ENCODE assay signal across 10 cellular contexts in genomic region chr6:133741375-133741861, GRCh38.
DNase-seq lines count a peak whose midpoint lies in the region; ATAC-seq and TF ChIP-seq lines count a peak whose summit lies in the region.
"Had no signal": no experiment of that assay in that cellular context is flagged by ENCODE, and none has a peak within 500 bp of the region (broad histone marks: within the 10 kb centered on the region; RNA-seq: fewer than 3 reads in every experiment).

No MANE protein-coding gene starts in this region.

- TF ChIP-seq EP300 in transverse colon (IDR thresholded peaks at IDR 0.05; ENCODE audit: low read depth): no peak

- DNase-seq in NCI-H146 (lab: John Stamatoyannopoulos, UW) (peak; percentile 72), SJCRH30 (peak; percentile 69 to 83), left ventricle myocardium superior (no peak), erythroblast (lab: John Stamatoyannopoulos, UW) (no peak), HUDEP-2 (lab: John Stamatoyannopoulos, UW; ENCODE audit: unreplicated experiment in 76 of 76) (no peak), transverse colon (no peak)
- DNase-seq: stomach had no signal

- H3K27ac ChIP-seq in BLaER1 treated with 17β-estradiol and CSF1 and Interleukin-3, amounts not matched to agents 10 nM and 100 nM: peak overlapping the region in 6 of 11 experiments; percentile 51 to 75 (median 68); a peak in 12 of 22 replicates
- H3K27ac ChIP-seq in SJCRH30: no peak overlapping the region
- no peak overlapping the region for H3K27ac ChIP-seq in transverse colon
- H3K27ac ChIP-seq: VCaP had no signal

- no peaks in the 10 kb centered on the region for H3K36me3 ChIP-seq in BLaER1 treated with 17β-estradiol and CSF1 and Interleukin-3, amounts not matched to agents 10 nM and 100 nM
- H3K36me3 ChIP-seq in SJCRH30 (no peaks in the 10 kb centered on the region), transverse colon (no peaks in the 10 kb centered on the region)
- H3K36me3 ChIP-seq: stomach had no signal

- H3K4me3 ChIP-seq in BLaER1 treated with 17β-estradiol and CSF1 and Interleukin-3, amounts not matched to agents 10 nM and 100 nM: no peak overlapping the region
- H3K4me3 ChIP-seq in SJCRH30: 0 out of 2 replicates have a peak overlapping the region, but pooled peaks have one; percentile 5
- no peak overlapping the region for H3K4me3 ChIP-seq in transverse colon
- H3K4me3 ChIP-seq: stomach had no signal

- H3K9ac ChIP-seq in BLaER1 treated with 17β-estradiol and CSF1 and Interleukin-3, amounts not matched to agents 10 nM and 100 nM: peak overlapping the region in 4 of 11 experiments; percentile 30 to 57 (median 55); a peak in 6 of 22 replicates

- WGBS in transverse colon (ENCODE audit: low coverage in 1 of 2), 2 donors: 28% methylated on average over 5 of the region's 5 CpGs; no CpG with 5 or more reads in 1 of the 2 donors

- peaks cover 0 to 7% (median 0%) of the 10 kb centered on the region in 11 experiments; a peak in 3 of 22 replicates for H3K9me3 ChIP-seq in BLaER1 treated with 17β-estradiol and CSF1 and Interleukin-3, amounts not matched to agents 10 nM and 100 nM (replicated peaks in 1 of 11)
- no peaks in the 10 kb centered on the region; the same call in 1 of the 2 replicates for H3K9me3 ChIP-seq in SJCRH30 (replicated peaks)
- no peaks in the 10 kb centered on the region for H3K9me3 ChIP-seq in transverse colon
- H3K9me3 ChIP-seq: stomach had no signal

- peak overlapping the region; percentile 8 to 70 (median 60) for H3K4me2 ChIP-seq in BLaER1 treated with 17β-estradiol and CSF1 and Interleukin-3, amounts not matched to agents 10 nM and 100 nM

- peaks cover 14 to 26% (median 21%) of the 10 kb centered on the region in 10 experiments for H3K4me1 ChIP-seq in BLaER1 treated with 17β-estradiol and CSF1 and Interleukin-3, amounts not matched to agents 10 nM and 100 nM
- peaks cover 19% of the 10 kb centered on the region for H3K4me1 ChIP-seq in SJCRH30
- no peaks in the 10 kb centered on the region for H3K4me1 ChIP-seq in transverse colon
- H3K4me1 ChIP-seq: stomach had no signal

- H4K20me1 ChIP-seq in BLaER1 treated with 17β-estradiol and CSF1 and Interleukin-3, amounts not matched to agents 10 nM and 100 nM: no peaks in the 10 kb centered on the region

- TF ChIP-seq CTCF in transverse colon (IDR thresholded peaks at IDR 0.05): no peak

- no peak for TF ChIP-seq POLR2A in erythroblast (IDR thresholded peaks at IDR 0.05; ENCODE audit: low read length)
- no peak for TF ChIP-seq POLR2A in transverse colon (IDR thresholded peaks at IDR 0.05)

- in situ Hi-C loops in transverse colon (cut with MboI; ENCODE audit: low pct_ligation_motif_present in 1 of 4, low pct_unique_long_range_greater_than_20kb in 1 of 4, low sequenced_read_pairs in 3 of 4): no loop called here

- ATAC-seq in left ventricle myocardium superior (peak; percentile 85), HG02678 (IDR thresholded peaks at IDR 0.05; ENCODE audit: unreplicated experiment) (no peak)

- intact Hi-C loops in left ventricle myocardium superior (cut with micrococcal nuclease) (no loop called here), transverse colon (cut with DNase I; ENCODE audit: low total_unique reads) (no loop called here)

- no peaks in the 10 kb centered on the region for H3K27me3 ChIP-seq in BLaER1 treated with 17β-estradiol and CSF1 and Interleukin-3, amounts not matched to agents 10 nM and 100 nM
- H3K27me3 ChIP-seq in SJCRH30: no peaks in the 10 kb centered on the region
- no peaks in the 10 kb centered on the region for H3K27me3 ChIP-seq in transverse colon
- H3K27me3 ChIP-seq: stomach had no signal

Comparison
In these comparisons a context has a peak if more than half of its experiments do, and no peak if none do; other contexts are left out.
1. H3K27ac ChIP-seq: peak in BLaER1 treated with 17β-estradiol and CSF1 and Interleukin-3, amounts not matched to agents 10 nM and 100 nM (6 of 11); none in SJCRH30 (single experiment) and transverse colon (0 of 4).
2. DNase-seq: peak in NCI-H146 (single experiment) and SJCRH30 (2 of 2); none in left ventricle myocardium superior (single experiment), erythroblast (0 of 2), HUDEP-2 (0 of 76) and transverse colon (single experiment).